Comparison of ENCODE assay signal across 23 cellular contexts in genomic region chr15:69067296-69067695, GRCh38. TPM values are rescaled to one million over a fixed set of nuclear protein-coding genes. Genes with fewer than 3 reads are reported as not detected.
"Had no signal": no experiment of that assay in that cellular context is flagged by ENCODE, and none has a peak within 500 bp of the region (broad histone marks: within the 10 kb centered on the region; RNA-seq: fewer than 3 reads in every experiment).

No MANE protein-coding gene starts in this region.

- H3K27ac ChIP-seq: cardiac muscle cell, epithelial cell of prostate, left lung, tibial nerve had no signal

- H3K36me3 ChIP-seq: cardiac muscle cell, left lung, tibial nerve had no signal

- H3K4me1 ChIP-seq: left lung, tibial nerve had no signal

- H3K9me3 ChIP-seq: left lung, mucosa of descending colon had no signal

- H3K4me3 ChIP-seq: cardiac muscle cell, left lung, mucosa of descending colon, tibial nerve had no signal

- ATAC-seq: activated CD4-positive, alpha-beta T cell treated with anti-CD3 and anti-CD28 coated beads for 36 hours; activated T-helper 17 cell treated with anti-CD3 and anti-CD28 coated beads, Interleukin-2, amount 50 U/mL, for 72 hours; left lung; mucosa of descending colon; stimulated activated naive CD8-positive, alpha-beta T cell treated with anti-CD3 and anti-CD28 coated beads, Interleukin-15, Interleukin-2, amounts not matched to agents 100 U/mL and 50 U/mL, for 24 hours; WTC11 had no signal

- DNase-seq: activated CD4-positive, alpha-beta T cell treated with anti-CD3 and anti-CD28 coated beads for 36 hours; activated CD4-positive, alpha-beta T cell treated with anti-CD3 and anti-CD28 coated beads, Interleukin-2, amount 50 U/mL, for 48 hours; activated naive CD4-positive, alpha-beta T cell; activated naive CD8-positive, alpha-beta T cell treated with anti-CD3 and anti-CD28 coated beads for 36 hours; amniotic stem cell; endodermal cell; foreskin melanocyte; hypothalamus; kidney; left lung; mucosa of descending colon; naive B cell; stimulated activated CD4-positive, alpha-beta T cell treated with anti-CD3 and anti-CD28 coated beads, Interleukin-12 subunit alpha, Interleukin-12 subunit beta, amount 100 ng/mL, for 4 hours; stimulated activated CD4-positive, alpha-beta T cell treated with anti-CD3 and anti-CD28 coated beads, Interleukin-1b, Interleukin-23, amount 100 ng/mL, for 48 hours; stimulated activated CD8-positive, alpha-beta memory T cell treated with anti-CD3 and anti-CD28 coated beads, Interleukin-4, amount 100 ng/mL, for 48 hours; stimulated activated naive CD8-positive, alpha-beta T cell treated with anti-CD3 and anti-CD28 coated beads, Interleukin-15, Interleukin-2, amounts not matched to agents 100 U/mL and 50 U/mL, for 24 hours had no signal

- H3K27me3 ChIP-seq: cardiac muscle cell, left lung, tibial nerve had no signal

RNA-seq across cellular contexts. Expression of gene NOX5, which starts 52.8 kb away (rescaled TPM):
- total RNA-seq: activated CD4-positive, alpha-beta T cell treated with anti-CD3 and anti-CD28 coated beads for 36 hours; activated naive CD8-positive, alpha-beta T cell treated with anti-CD3 and anti-CD28 coated beads for 36 hours; activated T-helper 17 cell treated with anti-CD3 and anti-CD28 coated beads, Interleukin-2, amount 50 U/mL, for 72 hours; endodermal cell; neural crest cell; progenitor cell of endocrine pancreas; WTC11 had no signal
